20 cellular contexts compared by ENCODE assay signal in genomic region chr4:42904986-42905385, GRCh38. TPM values are rescaled to one million over a fixed set of nuclear protein-coding genes. Genes with fewer than 3 reads are reported as not detected.
DNase-seq lines count a peak whose midpoint lies in the region; TF ChIP-seq lines count a peak whose summit lies in the region.
"Had no signal": no experiment of that assay in that cellular context is flagged by ENCODE, and none has a peak within 500 bp of the region (broad histone marks: within the 10 kb centered on the region; RNA-seq: fewer than 3 reads in every experiment).

No MANE protein-coding gene starts in this region.

- no peaks in the 10 kb centered on the region for H3K27me3 Mint-ChIP-seq in nephron (ENCODE audit: low read depth)

- DNase-seq in LNCaP clone FGC (ENCODE audit: low read depth), result peak; percentile 82
- peak; percentile 72 for DNase-seq in cerebellum (ENCODE audit: low spot score)
- peak; percentile 40 for DNase-seq in superior temporal gyrus (ENCODE audit: extremely low spot score)
- no peak for DNase-seq in NCI-H1048 (lab: John Stamatoyannopoulos, UW)
- DNase-seq in activated CD8-positive, alpha-beta memory T cell treated with anti-CD3 and anti-CD28 coated beads for 24 hours, result no peak
- DNase-seq in NCI-H187 treated with DMSO at 0.1 percent for 48 hours (lab: John Stamatoyannopoulos, UW), result no peak
- DNase-seq: CD4-positive, CD25-positive, alpha-beta regulatory T cell; H9; KBM-7; MG63; NCI-H2029 treated with DMSO at 0.1 percent for 48 hours; NCI-H526 treated with DMSO at 0.1 percent for 48 hours; SHP77 treated with DMSO at 0.1 percent for 48 hours had no signal

- peaks cover 3% of the 10 kb centered on the region for H3K9me3 Mint-ChIP-seq in nephron
- H3K9me3 Mint-ChIP-seq: GM23338, H9 had no signal

- H3K4me3 Mint-ChIP-seq in nephron, result no peak overlapping the region
- H3K4me3 Mint-ChIP-seq: CD4-positive, CD25-positive, alpha-beta regulatory T cell; GM23338; H9 had no signal

- H3K4me1 Mint-ChIP-seq in nephron, result no peaks in the 10 kb centered on the region
- H3K4me1 Mint-ChIP-seq: CD4-positive, CD25-positive, alpha-beta regulatory T cell; GM23338; H9 had no signal

- TF ChIP-seq CTCF in LNCaP clone FGC (IDR thresholded peaks at IDR 0.05; ENCODE audit: control insufficient read depth, extremely low read depth, insufficient read depth) (no peak), nephron (IDR thresholded peaks at IDR 0.05; ENCODE audit: unreplicated experiment in 3 of 3) (no peak)

- H3K36me3 Mint-ChIP-seq in nephron (ENCODE audit: low read depth), result no peaks in the 10 kb centered on the region
- H3K36me3 Mint-ChIP-seq: CD4-positive, CD25-positive, alpha-beta regulatory T cell had no signal

- H3K4me3 ChIP-seq in LNCaP clone FGC (ENCODE audit: low read depth, low read length), result no peak overlapping the region
- H3K4me3 ChIP-seq: BLaER1, GM23338, MG63 had no signal

- peak overlapping the region; percentile 54 to 71 (median 63) for H3K27ac Mint-ChIP-seq in nephron
- H3K27ac Mint-ChIP-seq: CD4-positive, CD25-positive, alpha-beta regulatory T cell; GM23338; H9 had no signal

RNA-seq across cellular contexts. Expression of gene GRXCR1, which starts 12.5 kb away (rescaled TPM):
- not detected for total RNA-seq in cerebellum
- total RNA-seq: A172; CD4-positive, CD25-positive, alpha-beta regulatory T cell; GM23338; H9; LHCN-M2; NCI-H460; OCI-LY7 had no signal

Comparison
In these comparisons a context has a peak if more than half of its experiments do, and no peak if none do; other contexts are left out.
1. DNase-seq: peak in LNCaP clone FGC (single experiment), cerebellum (single experiment) and superior temporal gyrus (single experiment); none in NCI-H1048 (single experiment), activated CD8-positive, alpha-beta memory T cell treated with anti-CD3 and anti-CD28 coated beads for 24 hours (single experiment) and NCI-H187 treated with DMSO at 0.1 percent for 48 hours (single experiment).